In the genomic region with DNA sequence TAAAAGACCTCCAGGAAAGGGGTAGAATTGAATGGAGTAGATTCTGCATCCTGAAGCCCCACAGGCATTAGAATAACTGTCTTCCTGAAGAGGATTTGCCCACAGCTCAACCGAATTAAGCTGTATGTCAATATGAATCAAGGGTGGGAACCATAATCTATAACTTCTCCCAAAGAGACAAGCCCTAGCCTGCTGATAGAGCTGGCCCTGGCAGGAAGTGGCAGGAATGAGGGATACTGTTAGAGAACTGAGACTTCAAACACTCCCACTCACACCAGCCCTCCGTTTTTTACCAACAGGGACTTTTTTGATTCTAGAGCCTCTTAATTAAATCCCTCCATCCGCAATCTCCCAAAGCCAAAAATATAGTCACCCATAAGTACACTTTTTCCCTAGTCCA, we compare ENCODE assay signal across 30 cellular contexts.
"Had no signal": no experiment of that assay in that cellular context is flagged by ENCODE, and none has a peak within 500 bp of the region (broad histone marks: within the 10 kb centered on the region; RNA-seq: fewer than 3 reads in every experiment).

No MANE protein-coding gene starts in this region.

- H3K27ac ChIP-seq: ascending aorta, cardiac muscle cell, KMS-11, SJCRH30 had no signal

- H3K9ac ChIP-seq: KMS-11 had no signal

- H3K4me2 ChIP-seq: KMS-11 had no signal

- H3K27ac Mint-ChIP-seq: activated B cell treated with CpG ODN at 0.5 μM for 24 hours; activated CD4-positive, alpha-beta T cell treated with anti-CD3 and anti-CD28 coated beads, Interleukin-2, amount 10 ng/mL, durations not matched to agents 24 days and 14 days; activated CD8-positive, alpha-beta memory T cell treated with anti-CD3 and anti-CD28 coated beads, Interleukin-2, amount 10 ng/mL, durations not matched to agents 7 days and 5 days; activated naive CD4-positive, alpha-beta T cell treated with anti-CD3 and anti-CD28 coated beads, Interleukin-2, amount 50 U/mL, for 72 hours; activated T-cell treated with anti-CD3 and anti-CD28 coated beads, Interleukin-2, amount 50 U/mL, for 24 hours; brain; T-helper 1 cell treated with Interleukin-12 subunit alpha and Interleukin-12 subunit beta and Interleukin-4 antibody, amounts not matched to agents 30 μg/mL and 1 μg/mL, for 36 hours had no signal

- H3K4me3 Mint-ChIP-seq: activated B cell treated with CpG ODN at 0.5 μM for 24 hours; activated CD4-positive, alpha-beta T cell treated with anti-CD3 and anti-CD28 coated beads, Interleukin-2, amount 10 ng/mL, durations not matched to agents 24 days and 14 days; activated CD8-positive, alpha-beta memory T cell treated with anti-CD3 and anti-CD28 coated beads, Interleukin-2, amount 10 ng/mL, durations not matched to agents 7 days and 5 days; activated naive CD8-positive, alpha-beta T cell treated with anti-CD3 and anti-CD28 coated beads, Interleukin-2, amount 50 U/mL, for 24 hours; activated T-cell treated with anti-CD3 and anti-CD28 coated beads, Interleukin-2, amount 50 U/mL, for 24 hours; brain; T-helper 1 cell treated with Interleukin-12 subunit alpha and Interleukin-12 subunit beta and Interleukin-4 antibody, amounts not matched to agents 30 μg/mL and 1 μg/mL, for 36 hours had no signal

- H3K36me3 Mint-ChIP-seq: activated naive CD4-positive, alpha-beta T cell treated with anti-CD3 and anti-CD28 coated beads, Interleukin-2, amount 50 U/mL, for 72 hours; brain had no signal

- H3K4me3 ChIP-seq: ascending aorta, cardiac muscle cell, MG63, SJCRH30 had no signal

- H3K4me1 Mint-ChIP-seq: brain had no signal

- H3K9me3 Mint-ChIP-seq: activated B cell treated with CpG ODN at 0.5 μM for 24 hours; activated naive CD4-positive, alpha-beta T cell treated with anti-CD3 and anti-CD28 coated beads, Interleukin-2, amount 50 U/mL, for 72 hours; activated naive CD8-positive, alpha-beta T cell treated with anti-CD3 and anti-CD28 coated beads, Interleukin-2, amount 50 U/mL, for 24 hours; activated T-cell treated with anti-CD3 and anti-CD28 coated beads, Interleukin-2, amount 50 U/mL, for 24 hours; brain; T-helper 1 cell treated with Interleukin-12 subunit alpha and Interleukin-12 subunit beta and Interleukin-4 antibody, amounts not matched to agents 30 μg/mL and 1 μg/mL, for 36 hours had no signal

- DNase-seq: activated B cell treated with CpG ODN at 0.5 μM for 24 hours; activated CD4-positive, alpha-beta T cell treated with anti-CD3 and anti-CD28 coated beads for 1 hour; activated CD4-positive, alpha-beta T cell treated with anti-CD3 and anti-CD28 coated beads, Interleukin-2, amount 10 ng/mL, durations not matched to agents 24 days and 14 days; activated CD4-positive, alpha-beta T cell treated with anti-CD3 and anti-CD28 coated beads, Interleukin-2, amount 50 U/mL, for 48 hours; activated CD8-positive, alpha-beta memory T cell treated with anti-CD3 and anti-CD28 coated beads, Interleukin-2, amount 10 ng/mL, durations not matched to agents 7 days and 5 days; activated effector memory CD4-positive, alpha-beta T cell treated with anti-CD3 and anti-CD28 coated beads, Interleukin-2, amount 50 U/mL, for 16 hours; activated naive CD4-positive, alpha-beta T cell treated with Interleukin-2 at 50 U/mL for 16 hours; activated naive CD8-positive, alpha-beta T cell treated with anti-CD3 and anti-CD28 coated beads, Interleukin-2, amount 50 U/mL, for 24 hours; activated T-cell treated with anti-CD3 and anti-CD28 coated beads, Interleukin-2, amount 50 U/mL, for 24 hours; amniotic stem cell; MG63; MV-4-11; NCI-H1092 treated with DMSO at 0.1 percent for 48 hours; NCI-H1436 treated with DMSO at 0.1 percent for 48 hours; NCI-H187; NCI-H2081; NCI-H2227 treated with DMSO at 0.1 percent for 48 hours; NCI-H446 treated with DMSO at 0.1 percent for 48 hours; NCI-H524 treated with DMSO at 0.1 percent for 48 hours; NCI-H748 treated with DMSO at 0.1 percent for 48 hours; OCI-M1; Right ventricle myocardium superior; SJCRH30; SW 1271 had no signal

- H3K36me3 ChIP-seq: ascending aorta, cardiac muscle cell, MG63, SJCRH30 had no signal

- H3K27me3 ChIP-seq: ascending aorta, cardiac muscle cell, MG63, SJCRH30 had no signal

- H3K9me3 ChIP-seq: ascending aorta, MG63, SJCRH30 had no signal

- H3K4me1 ChIP-seq: ascending aorta had no signal
